In genomic region chr22:24177045-24177444, GRCh38 we compare ENCODE assay signal across 17 cellular contexts. TPM values are rescaled to one million over a fixed set of nuclear protein-coding genes. Genes with fewer than 3 reads are reported as not detected.
A peak's percentile ranks its signal among the peaks of the same experiment; 100 is the strongest.
DNase-seq lines count a peak whose midpoint lies in the region; TF ChIP-seq lines count a peak whose summit lies in the region.
"Had no signal": no experiment of that assay in that cellular context is flagged by ENCODE, and none has a peak within 500 bp of the region (broad histone marks: within the 10 kb centered on the region; RNA-seq: fewer than 3 reads in every experiment).

No MANE protein-coding gene starts in this region.

- H3K9me3 ChIP-seq in Karpas-422 (ENCODE audit: low read length) (no peaks in the 10 kb centered on the region), ascending aorta (no peaks in the 10 kb centered on the region), tibial artery (no peaks in the 10 kb centered on the region), endodermal cell (ENCODE audit: control insufficient read depth, low read length) (no peaks in the 10 kb centered on the region)

- no peaks in the 10 kb centered on the region for H4K20me1 ChIP-seq in Karpas-422 (ENCODE audit: insufficient read depth, low read depth, low read length)

- no peak overlapping the region for H3K27ac ChIP-seq in Karpas-422 (ENCODE audit: low read length)
- peak overlapping the region; percentile 84 to 92 for H3K27ac ChIP-seq in ascending aorta
- peak overlapping the region; percentile 6 for H3K27ac ChIP-seq in layer of hippocampus (ENCODE audit: low read depth, low read length)
- H3K27ac ChIP-seq in tibial artery, result peak overlapping the region; percentile 87 to 96
- H3K27ac ChIP-seq in endodermal cell (ENCODE audit: low read depth, low read length), result no peak overlapping the region

- H3K4me1 Mint-ChIP-seq in endodermal cell, result no peaks in the 10 kb centered on the region

- WGBS in endodermal cell (ENCODE audit: insufficient coverage in 1 of 2, insufficient read length in 1 of 2), 2 experiments, result 90 to 100% methylated on average over 4 to 5 of the region's 5 CpGs

- H3K9me2 ChIP-seq in Karpas-422 (replicated peaks; ENCODE audit: insufficient read depth, low read length), result no peaks in the 10 kb centered on the region

- H3K36me3 ChIP-seq in Karpas-422 (ENCODE audit: insufficient read depth, low read length), result no peaks in the 10 kb centered on the region
- H3K36me3 ChIP-seq in ascending aorta, result peaks cover 17 to 28% of the 10 kb centered on the region in 2 donors
- peaks cover 19 to 55% (median 29%) of the 10 kb centered on the region in 3 donors for H3K36me3 ChIP-seq in tibial artery
- peaks cover 16% of the 10 kb centered on the region for H3K36me3 ChIP-seq in endodermal cell (ENCODE audit: control insufficient read depth, insufficient read depth, low read length)

- TF ChIP-seq CTCF in ascending aorta (IDR thresholded peaks at IDR 0.05) (no peak), tibial artery (IDR thresholded peaks at IDR 0.05) (no peak), endodermal cell (conservative IDR thresholded peaks at IDR 0.05) (no peak)

- peaks cover 24% of the 10 kb centered on the region for H3K4me1 ChIP-seq in Karpas-422 (ENCODE audit: low read length)
- H3K4me1 ChIP-seq in ascending aorta, result peaks cover 16 to 52% of the 10 kb centered on the region in 2 donors
- peaks cover 14 to 83% (median 73%) of the 10 kb centered on the region in 4 donors for H3K4me1 ChIP-seq in tibial artery
- H3K4me1 ChIP-seq in endodermal cell (ENCODE audit: control insufficient read depth, insufficient read depth, low read length), result no peaks in the 10 kb centered on the region

- no peaks in the 10 kb centered on the region for H3K79me2 ChIP-seq in Karpas-422 (ENCODE audit: low read length)

- peaks cover 15% of the 10 kb centered on the region for H3K36me3 Mint-ChIP-seq in endodermal cell (ENCODE audit: low read depth)

- intact Hi-C loops in ascending aorta (cut with DNase I), result loop anchor here (2.0 to 10.0 kb wide), 4 partner anchors 115 to 282 kb away; partner anchors contain the start of genes CABIN1 and MIF
- intact Hi-C loops in tibial artery (cut with DNase I; ENCODE audit: low total_unique reads), result no loop called here

- H3K9me3 Mint-ChIP-seq in endodermal cell, result no peaks in the 10 kb centered on the region

- H3K9ac ChIP-seq in Karpas-422 (ENCODE audit: low read length), result no peak overlapping the region
- H3K9ac ChIP-seq in endodermal cell (ENCODE audit: extremely low read depth, low read length, poor library complexity, severe bottlenecking), result no peak overlapping the region

- H3K4me3 Mint-ChIP-seq in endodermal cell, result no peak overlapping the region

- H3K4me3 ChIP-seq in Karpas-422 (ENCODE audit: low read length), result no peak overlapping the region
- H3K4me3 ChIP-seq in ascending aorta, result no peak overlapping the region
- H3K4me3 ChIP-seq in tibial artery, result no peak overlapping the region
- H3K4me3 ChIP-seq in endodermal cell (ENCODE audit: low read length), result no peak overlapping the region

- no peak overlapping the region for H2AFZ ChIP-seq in Karpas-422 (ENCODE audit: low read length)

- H3K4me2 ChIP-seq in Karpas-422 (ENCODE audit: low read depth, low read length, poor library complexity, severe bottlenecking), result no peak overlapping the region

- peak; percentile 53 for DNase-seq in Karpas-422
- DNase-seq in ascending aorta (ENCODE audit: low spot score in 2 of 2), result no peak
- DNase-seq in tibial artery, result no peak
- no peak for DNase-seq in stimulated activated CD4-positive, alpha-beta T cell treated with anti-CD3 and anti-CD28 coated beads, Interleukin-15, amount 100 ng/mL, for 24 hours
- no peak for DNase-seq in Ammon's horn (ENCODE audit: low spot score)
- DNase-seq in endodermal cell, result no peak
- DNase-seq: ACHN, AML-193, COR-L47, DMS153, EL, KG1, NCI-H1436 treated with DMSO at 0.1 percent for 48 hours, NCI-H2029 treated with DMSO at 0.1 percent for 48 hours, NCI-H510A treated with DMSO at 0.1 percent for 48 hours, SHP77 treated with DMSO at 0.1 percent for 48 hours had no signal

- no peak overlapping the region for H3K27ac Mint-ChIP-seq in endodermal cell

- no peaks in the 10 kb centered on the region for H3K27me3 Mint-ChIP-seq in endodermal cell (ENCODE audit: insufficient read depth)

- H3K27me3 ChIP-seq in Karpas-422 (ENCODE audit: low read length), result no peaks in the 10 kb centered on the region
- no peaks in the 10 kb centered on the region for H3K27me3 ChIP-seq in ascending aorta
- no peaks in the 10 kb centered on the region for H3K27me3 ChIP-seq in layer of hippocampus (ENCODE audit: control insufficient read depth, insufficient read depth, low read length)
- H3K27me3 ChIP-seq in tibial artery, result no peaks in the 10 kb centered on the region
- H3K27me3 ChIP-seq in endodermal cell (ENCODE audit: control insufficient read depth, insufficient read depth, low read length, poor library complexity, severe bottlenecking), result no peaks in the 10 kb centered on the region

RNA-seq across cellular contexts. Expression of gene SUSD2, which starts 4.2 kb away (rescaled TPM):
- 0.14 and 0.26 TPM in 2 replicates for total RNA-seq in Karpas-422 (2014; rRNA removed; shearing (Covaris generic); ENCODE audit: low replicate concordance)
- total RNA-seq in ascending aorta (51.0 TPM), endodermal cell (1 to 10 TPM in 1 of 2 donors, under 1 TPM in 1; 0.40 to 1.6 TPM)
- 2.9 TPM for polyA plus RNA-seq in endodermal cell (2013, experiment 1 of 2)
- 2.2 TPM for polyA plus RNA-seq in endodermal cell (2013, experiment 2 of 2)

Comparison
In these comparisons a context has a peak if more than half of its experiments do, and no peak if none do; other contexts are left out.
1. H3K27ac ChIP-seq: peak in ascending aorta (2 of 2), layer of hippocampus (single experiment) and tibial artery (2 of 2); none in Karpas-422 (single experiment) and endodermal cell (single experiment).
2. RNA of gene SUSD2, which starts 4.2 kb away (total RNA-seq): 51.0 TPM in ascending aorta (single experiment); 0.40 to 1.6 TPM in endodermal cell and 0.14 to 0.26 TPM in Karpas-422; every median in the first group is over 10 times any median in the second.